In the genomic region with DNA sequence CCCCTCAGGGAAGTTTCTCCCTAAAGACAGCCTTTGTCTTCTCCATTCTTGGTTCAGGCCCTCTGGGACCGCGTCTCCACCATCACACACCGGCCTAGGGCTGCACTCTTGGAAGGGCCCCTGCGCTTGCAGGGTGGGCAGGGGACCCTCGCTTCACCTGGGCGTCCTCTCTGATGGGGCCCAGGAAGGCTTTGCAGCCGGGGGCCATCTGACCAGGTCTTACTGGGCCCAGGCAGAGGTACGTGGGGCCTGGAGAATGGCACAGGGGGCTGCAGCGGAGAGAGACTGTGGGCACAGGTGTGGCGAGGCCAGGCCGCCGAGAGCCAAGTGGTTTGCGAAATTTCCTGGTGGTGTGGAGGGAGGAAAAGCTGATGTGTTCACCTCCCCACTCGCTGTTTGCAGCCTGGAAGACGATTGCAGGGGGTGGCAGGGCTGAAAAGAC, we compare ENCODE assay signal across 7 cellular contexts. TPM values are rescaled to one million over a fixed set of nuclear protein-coding genes. Genes with fewer than 3 reads are reported as not detected.
DNase-seq lines count a peak whose midpoint lies in the region; ATAC-seq and TF ChIP-seq lines count a peak whose summit lies in the region.

No MANE protein-coding gene starts in this region.

- H3K4me3 Mint-ChIP-seq in activated T-helper 17 cell treated with anti-CD3 and anti-CD28 coated beads, Interleukin-2, amount 50 U/mL, for 72 hours = peak overlapping the region; percentile 97
- H3K4me3 Mint-ChIP-seq in stimulated activated naive CD8-positive, alpha-beta T cell treated with anti-CD3 and anti-CD28 coated beads, Interleukin-15, amount 100 ng/mL, for 72 hours = peak overlapping the region; percentile 90 to 96

- H3K27ac Mint-ChIP-seq in activated T-helper 17 cell treated with anti-CD3 and anti-CD28 coated beads, Interleukin-2, amount 50 U/mL, for 72 hours = peak overlapping the region; percentile 99
- peak overlapping the region; percentile 94 to 98 for H3K27ac Mint-ChIP-seq in stimulated activated naive CD8-positive, alpha-beta T cell treated with anti-CD3 and anti-CD28 coated beads, Interleukin-15, amount 100 ng/mL, for 72 hours

- ATAC-seq in activated T-helper 17 cell treated with anti-CD3 and anti-CD28 coated beads, Interleukin-2, amount 50 U/mL, for 72 hours (replicated peaks) = no peak
- no peak for ATAC-seq in stimulated activated naive CD8-positive, alpha-beta T cell treated with anti-CD3 and anti-CD28 coated beads, Interleukin-15, amount 100 ng/mL, for 72 hours
- ATAC-seq in GM18517 (IDR thresholded peaks at IDR 0.05; ENCODE audit: unreplicated experiment) (no peak), HG03354 (IDR thresholded peaks at IDR 0.05; ENCODE audit: poor library complexity, severe bottlenecking, unreplicated experiment) (no peak)

- no peak for TF ChIP-seq CTCF in HFF-Myc (IDR thresholded peaks at IDR 0.05; ENCODE audit: low read depth, low read length, missing control alignments)

- no peak overlapping the region for H3K9ac ChIP-seq in iPS-15b (ENCODE audit: low read depth, low read length)

- no peaks in the 10 kb centered on the region for H3K9me3 Mint-ChIP-seq in activated T-helper 17 cell treated with anti-CD3 and anti-CD28 coated beads, Interleukin-2, amount 50 U/mL, for 72 hours
- no peaks in the 10 kb centered on the region for H3K9me3 Mint-ChIP-seq in stimulated activated naive CD8-positive, alpha-beta T cell treated with anti-CD3 and anti-CD28 coated beads, Interleukin-15, amount 100 ng/mL, for 72 hours

- no peaks in the 10 kb centered on the region for H3K4me1 ChIP-seq in iPS-15b (ENCODE audit: control insufficient read depth, insufficient read depth, low read length)

- DNase-seq in HFF-Myc (ENCODE audit: extremely low read depth, low read depth) (no peak), RPMI8226 (no peak)
- no peak for DNase-seq in stimulated activated naive CD8-positive, alpha-beta T cell treated with anti-CD3 and anti-CD28 coated beads, Interleukin-15, amount 100 ng/mL, for 72 hours

- no peaks in the 10 kb centered on the region for H3K9me3 ChIP-seq in iPS-15b (ENCODE audit: control insufficient read depth, insufficient read depth, low read length)

- H3K36me3 ChIP-seq in iPS-15b (ENCODE audit: control insufficient read depth, insufficient read depth, low read length) = no peaks in the 10 kb centered on the region

- peaks cover 32% of the 10 kb centered on the region for H3K4me1 Mint-ChIP-seq in activated T-helper 17 cell treated with anti-CD3 and anti-CD28 coated beads, Interleukin-2, amount 50 U/mL, for 72 hours
- peaks cover 60% of the 10 kb centered on the region for H3K4me1 Mint-ChIP-seq in stimulated activated naive CD8-positive, alpha-beta T cell treated with anti-CD3 and anti-CD28 coated beads, Interleukin-15, amount 100 ng/mL, for 72 hours

- H3K27me3 Mint-ChIP-seq in activated T-helper 17 cell treated with anti-CD3 and anti-CD28 coated beads, Interleukin-2, amount 50 U/mL, for 72 hours = no peaks in the 10 kb centered on the region
- no peaks in the 10 kb centered on the region for H3K27me3 Mint-ChIP-seq in stimulated activated naive CD8-positive, alpha-beta T cell treated with anti-CD3 and anti-CD28 coated beads, Interleukin-15, amount 100 ng/mL, for 72 hours

- H3K4me3 ChIP-seq in HFF-Myc (replicated peaks; ENCODE audit: low read depth, low read length) (peak overlapping the region; percentile 41), iPS-15b (ENCODE audit: low read depth, low read length) (peak overlapping the region; percentile 63)

- peaks cover 7% of the 10 kb centered on the region for H3K36me3 Mint-ChIP-seq in activated T-helper 17 cell treated with anti-CD3 and anti-CD28 coated beads, Interleukin-2, amount 50 U/mL, for 72 hours (ENCODE audit: low read depth)

- peaks cover 2% of the 10 kb centered on the region for H3K27me3 ChIP-seq in iPS-15b (ENCODE audit: control insufficient read depth, insufficient read depth, low read length)

RNA-seq across cellular contexts. Expression of gene ALOX5, which starts 44.4 kb away (rescaled TPM):
- total RNA-seq in activated T-helper 17 cell treated with anti-CD3 and anti-CD28 coated beads, Interleukin-2, amount 50 U/mL, for 72 hours = 1 to 10 TPM; 4.0 to 7.9 TPM
